Comparison of ENCODE assay signal across 1 cellular context in the genomic region with DNA sequence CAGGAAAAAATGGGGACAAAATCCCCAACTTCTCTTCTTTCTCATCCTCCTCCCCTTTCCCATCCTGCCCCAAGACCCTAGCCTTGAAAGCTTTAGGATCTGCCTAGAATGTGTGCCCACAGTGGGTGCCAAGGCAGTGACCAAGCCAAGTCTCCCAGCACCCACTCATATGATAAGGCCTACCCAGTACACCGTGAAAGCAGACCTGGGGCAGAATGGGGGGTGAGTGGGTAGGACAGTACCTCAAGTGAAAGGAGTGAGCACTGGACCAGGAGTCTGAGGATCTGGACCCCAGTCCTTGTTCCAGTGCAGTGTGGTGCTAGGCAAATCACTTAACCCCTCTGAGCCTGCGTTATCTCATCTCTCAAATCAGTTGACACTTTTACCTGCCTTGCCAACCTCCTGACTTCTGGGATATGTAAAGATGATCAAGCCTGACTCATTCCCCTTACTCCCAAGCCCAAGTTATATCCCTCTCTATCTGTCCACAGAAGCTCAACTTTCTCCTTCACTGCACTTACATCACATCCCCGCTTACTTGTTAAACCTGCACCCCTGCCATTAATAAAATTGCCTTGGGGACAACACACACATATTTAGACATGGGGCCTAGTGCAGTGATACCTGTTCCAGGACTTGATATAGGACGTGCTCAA.
TF ChIP-seq lines count a peak whose summit lies in the region.

No MANE protein-coding gene starts in this region.

TF ChIP-seq in IMR-90, 13 proteins besides CTCF, POLR2A, EP300 and RAD21 (continued from another document):
- TF ChIP-seq MAFK (IDR thresholded peaks at IDR 0.05; ENCODE audit: low read depth, low read length), result no peak
- no peak for TF ChIP-seq NFE2L2 (IDR thresholded peaks at IDR 0.05; ENCODE audit: low read depth, low read length)
